In genomic region chr4:182855312-182855711, GRCh38 we compare ENCODE assay signal across 1 cellular context.
TF ChIP-seq lines count a peak whose summit lies in the region.

No MANE protein-coding gene starts in this region.

TF ChIP-seq in HepG2, 621 proteins besides CTCF, POLR2A, EP300 and RAD21 (continued from another document and continues in another):
- peak; percentile 94; the same call in 1 of the 2 replicates for TF ChIP-seq ZBTB4 (CRISPR knock-in tag; IDR thresholded peaks at IDR 0.05; ENCODE audit: borderline replicate concordance)
- TF ChIP-seq DRAP1 (CRISPR knock-in tag; IDR thresholded peaks at IDR 0.05), result 0 out of 2 replicates have a peak, but pooled peaks have one; percentile 14
- no peak for TF ChIP-seq ZBTB3 (CRISPR knock-in tag; IDR thresholded peaks at IDR 0.05; ENCODE audit: borderline replicate concordance, low read depth)
- peak; percentile 28; the same call in 1 of the 2 replicates for TF ChIP-seq ZFY (CRISPR knock-in tag; IDR thresholded peaks at IDR 0.05)
- TF ChIP-seq KAT8 (CRISPR knock-in tag; IDR thresholded peaks at IDR 0.05), result 0 out of 2 replicates have a peak, but pooled peaks have one; percentile 28
- TF ChIP-seq ZNF558 (CRISPR knock-in tag; IDR thresholded peaks at IDR 0.05; ENCODE audit: borderline replicate concordance), result no peak
- no peak for TF ChIP-seq MAZ (IDR thresholded peaks at IDR 0.05; ENCODE audit: borderline replicate concordance, low read depth, low read length)
- TF ChIP-seq MAZ (CRISPR knock-in tag; IDR thresholded peaks at IDR 0.05; ENCODE audit: low read depth), result peak; percentile 60
- peak; percentile 44; the same call in 1 of the 2 replicates for TF ChIP-seq RXRA (CRISPR knock-in tag; IDR thresholded peaks at IDR 0.05)
- no peak for TF ChIP-seq TERF1 (CRISPR knock-in tag; IDR thresholded peaks at IDR 0.05)
- TF ChIP-seq ZKSCAN8 (CRISPR knock-in tag; IDR thresholded peaks at IDR 0.05; ENCODE audit: borderline replicate concordance), result peak; percentile 95; the same call in 1 of the 2 replicates
- TF ChIP-seq SIN3A (IDR thresholded peaks at IDR 0.05; ENCODE audit: borderline replicate concordance, low read depth, low read length), result no peak
- TF ChIP-seq ZNF343 (CRISPR knock-in tag; IDR thresholded peaks at IDR 0.05), result no peak
- no peak for TF ChIP-seq HNRNPH1 (optimal IDR thresholded peaks at IDR 0.05; ENCODE audit: low read depth, low read length)
- TF ChIP-seq CHCHD3 (CRISPR knock-in tag; IDR thresholded peaks at IDR 0.05), result no peak
- TF ChIP-seq TFDP1 (CRISPR knock-in tag; IDR thresholded peaks at IDR 0.05; ENCODE audit: borderline replicate concordance), result peak; percentile 73; the same call in 1 of the 2 replicates
- no peak for TF ChIP-seq ZNF549 (CRISPR knock-in tag; IDR thresholded peaks at IDR 0.05)
- TF ChIP-seq MTF1 (CRISPR knock-in tag; IDR thresholded peaks at IDR 0.05), result no peak
- no peak for TF ChIP-seq SOX6 (IDR thresholded peaks at IDR 0.05)
- TF ChIP-seq SOX6 (CRISPR knock-in tag; IDR thresholded peaks at IDR 0.05), result peak; percentile 82
- no peak for TF ChIP-seq USF2 (IDR thresholded peaks at IDR 0.05; ENCODE audit: low read depth, low read length)
- no peak; the same call in 1 of the 2 replicates for TF ChIP-seq USF2 (CRISPR knock-in tag; IDR thresholded peaks at IDR 0.05; ENCODE audit: borderline replicate concordance)
- no peak for TF ChIP-seq ZNF512B (CRISPR knock-in tag; IDR thresholded peaks at IDR 0.05; ENCODE audit: borderline replicate concordance)
- peak; percentile 73 for TF ChIP-seq ZNF781 (CRISPR knock-in tag; IDR thresholded peaks at IDR 0.05; ENCODE audit: borderline replicate concordance, not compliant biosample characterization)
- TF ChIP-seq HNRNPK (IDR thresholded peaks at IDR 0.05; ENCODE audit: low read depth, low read length, poor library complexity, severe bottlenecking), result no peak
- TF ChIP-seq DMTF1 (CRISPR knock-in tag; IDR thresholded peaks at IDR 0.05), result no peak
- no peak for TF ChIP-seq GABPA (IDR thresholded peaks at IDR 0.05; ENCODE audit: low read depth, low read length)
- no peak for TF ChIP-seq GABPA (CRISPR knock-in tag; IDR thresholded peaks at IDR 0.05; ENCODE audit: low read depth)
- TF ChIP-seq NFYC (CRISPR knock-in tag; IDR thresholded peaks at IDR 0.05), result no peak
- TF ChIP-seq FOSL2 (CRISPR knock-in tag; IDR thresholded peaks at IDR 0.05), result peak; percentile 52
- TF ChIP-seq BORCS8-MEF2B (CRISPR knock-in tag; IDR thresholded peaks at IDR 0.05), result peak; percentile 75; the same call in 1 of the 2 replicates
- TF ChIP-seq PLRG1 (conservative IDR thresholded peaks at IDR 0.05), result no peak
- TF ChIP-seq TBX3 (IDR thresholded peaks at IDR 0.05; ENCODE audit: borderline replicate concordance), result no peak
- 0 out of 2 replicates have a peak, but pooled peaks have one; percentile 56 for TF ChIP-seq SMAD1 (CRISPR knock-in tag; IDR thresholded peaks at IDR 0.05; ENCODE audit: borderline replicate concordance, low read depth)
- TF ChIP-seq HOMEZ (CRISPR knock-in tag; IDR thresholded peaks at IDR 0.05; ENCODE audit: low read depth), result peak; percentile 57; the same call in 1 of the 2 replicates
- peak; percentile 55; the same call in 1 of the 2 replicates for TF ChIP-seq ZNF7 (CRISPR knock-in tag; IDR thresholded peaks at IDR 0.05)
- peak; percentile 29; the same call in 1 of the 2 replicates for TF ChIP-seq ZNF350 (CRISPR knock-in tag; IDR thresholded peaks at IDR 0.05; ENCODE audit: borderline replicate concordance, low read depth)
- peak; percentile 96 for TF ChIP-seq ARNTL (CRISPR knock-in tag; IDR thresholded peaks at IDR 0.05)
- no peak for TF ChIP-seq FLYWCH1 (CRISPR knock-in tag; IDR thresholded peaks at IDR 0.05)
- no peak for TF ChIP-seq ZNF451 (CRISPR knock-in tag; IDR thresholded peaks at IDR 0.05)
- TF ChIP-seq GLMP (CRISPR knock-in tag; IDR thresholded peaks at IDR 0.05; ENCODE audit: borderline replicate concordance), result no peak
- TF ChIP-seq CBX2 (IDR thresholded peaks at IDR 0.05; ENCODE audit: low read depth, low read length), result no peak
- TF ChIP-seq CBX2 (CRISPR knock-in tag; IDR thresholded peaks at IDR 0.05; ENCODE audit: low read depth), result no peak
- TF ChIP-seq ZNF564 (CRISPR knock-in tag; IDR thresholded peaks at IDR 0.05), result peak; percentile 32; the same call in 1 of the 2 replicates
- TF ChIP-seq ZNF30 (CRISPR knock-in tag; IDR thresholded peaks at IDR 0.05), result no peak
- TF ChIP-seq ETV6 (CRISPR knock-in tag; conservative IDR thresholded peaks at IDR 0.05), result no peak
- no peak for TF ChIP-seq NFE2 (CRISPR knock-in tag; IDR thresholded peaks at IDR 0.05)
- TF ChIP-seq MNT (IDR thresholded peaks at IDR 0.05), result peak; percentile 89
- peak; percentile 40; the same call in 1 of the 2 replicates for TF ChIP-seq ZNF121 (CRISPR knock-in tag; IDR thresholded peaks at IDR 0.05)
- TF ChIP-seq ZNF749 (CRISPR knock-in tag; IDR thresholded peaks at IDR 0.05; ENCODE audit: borderline replicate concordance), result no peak
